Comparison of ENCODE assay signal across 28 cellular contexts in genomic region chr11:126918556-126918955, GRCh38.
DNase-seq lines count a peak whose midpoint lies in the region; TF ChIP-seq lines count a peak whose summit lies in the region.
"Had no signal": no experiment of that assay in that cellular context is flagged by ENCODE, and none has a peak within 500 bp of the region (broad histone marks: within the 10 kb centered on the region; RNA-seq: fewer than 3 reads in every experiment).

No MANE protein-coding gene starts in this region.

- no peaks in the 10 kb centered on the region for H3K9me3 ChIP-seq in mesodermal cell (ENCODE audit: control insufficient read depth, low read length)
- H3K9me3 ChIP-seq: body of pancreas, esophagus muscularis mucosa, tibial artery had no signal

- DNase-seq in Caki2 (ENCODE audit: low read depth) (peak; percentile 1), HFFc6 (peak; percentile 27), NCI-H345 (lab: John Stamatoyannopoulos, UW) (no peak), COLO668 (lab: John Stamatoyannopoulos, UW; ENCODE audit: unreplicated experiment) (no peak), NCI-H1694 treated with DMSO at 0.1 percent for 48 hours (lab: John Stamatoyannopoulos, UW) (no peak)
- DNase-seq in stimulated activated CD4-positive, alpha-beta T cell treated with anti-CD3 and anti-CD28 coated beads, Interleukin-2, amount 100 ng/mL, for 48 hours = no peak
- DNase-seq: activated B cell treated with CpG ODN at 0.5 μM for 24 hours; activated CD4-positive, alpha-beta T cell treated with anti-CD3 and anti-CD28 coated beads, Interleukin-2, amount 50 U/mL, for 48 hours; activated CD8-positive, alpha-beta memory T cell treated with anti-CD3 and anti-CD28 coated beads, Interleukin-2, amount 50 U/mL, for 48 hours; activated naive CD8-positive, alpha-beta T cell treated with anti-CD3 and anti-CD28 coated beads for 36 hours; body of pancreas; DMS79 treated with DMSO at 0.1 percent for 48 hours; effector memory CD4-positive, alpha-beta T cell; glutamatergic neuron; H7; naive thymus-derived CD4-positive, alpha-beta T cell; NCI-H1092; NCI-H1930; NK-92 treated with Interleukin-12 subunit alpha and Interleukin-12 subunit beta, amount 100 ng/mL, for 24 hours; retina; stimulated activated naive CD8-positive, alpha-beta T cell treated with anti-CD3 and anti-CD28 coated beads, Interleukin-15, amount 100 ng/mL, for 72 hours; tibial artery had no signal

- H3K4me3 ChIP-seq in mesodermal cell (ENCODE audit: extremely low read depth, insufficient read depth, low read length, poor library complexity, severe bottlenecking) = no peak overlapping the region
- H3K4me3 ChIP-seq: body of pancreas, esophagus muscularis mucosa, tibial artery had no signal

- H3K4me1 ChIP-seq in mesodermal cell (ENCODE audit: control insufficient read depth, insufficient read depth, low read length, poor library complexity, severe bottlenecking) = peaks cover 10% of the 10 kb centered on the region
- H3K4me1 ChIP-seq: body of pancreas, esophagus muscularis mucosa, tibial artery had no signal

- H3K4me1 Mint-ChIP-seq in HFFc6 (ENCODE audit: low read depth) = peaks cover 51% of the 10 kb centered on the region
- H3K4me1 Mint-ChIP-seq: activated B cell treated with CpG ODN at 0.5 μM for 24 hours; memory B cell; naive thymus-derived CD4-positive, alpha-beta T cell; stimulated activated naive CD8-positive, alpha-beta T cell treated with anti-CD3 and anti-CD28 coated beads, Interleukin-15, amount 100 ng/mL, for 72 hours had no signal

- peaks cover 31% of the 10 kb centered on the region for H3K36me3 Mint-ChIP-seq in HFFc6 (ENCODE audit: low read depth)
- H3K36me3 Mint-ChIP-seq: activated naive CD8-positive, alpha-beta T cell treated with anti-CD3 and anti-CD28 coated beads for 36 hours; memory B cell; naive thymus-derived CD4-positive, alpha-beta T cell had no signal

- no peak for TF ChIP-seq CTCF in HFFc6 (IDR thresholded peaks at IDR 0.05)

- peak overlapping the region; percentile 100 for H3K27ac Mint-ChIP-seq in HFFc6
- H3K27ac Mint-ChIP-seq: activated B cell treated with CpG ODN at 0.5 μM for 24 hours; activated naive CD8-positive, alpha-beta T cell treated with anti-CD3 and anti-CD28 coated beads for 36 hours; memory B cell; naive thymus-derived CD4-positive, alpha-beta T cell; stimulated activated naive CD8-positive, alpha-beta T cell treated with anti-CD3 and anti-CD28 coated beads, Interleukin-15, amount 100 ng/mL, for 72 hours; T-helper 2 cell treated with Interferon-gamma antibody and Interleukin-4, amounts not matched to agents 5 μg/mL and 100 μg/mL, for 36 hours had no signal

- peak overlapping the region; percentile 49 for H3K27ac ChIP-seq in angular gyrus (ENCODE audit: low read depth, low read length)
- peak overlapping the region; percentile 88 for H3K27ac ChIP-seq in mesodermal cell (ENCODE audit: low read depth, low read length, severe bottlenecking)
- H3K27ac ChIP-seq: body of pancreas, esophagus muscularis mucosa, RWPE1, tibial artery had no signal

- H3K9me3 Mint-ChIP-seq in HFFc6 = no peaks in the 10 kb centered on the region
- H3K9me3 Mint-ChIP-seq: activated B cell treated with CpG ODN at 0.5 μM for 24 hours; activated naive CD8-positive, alpha-beta T cell treated with anti-CD3 and anti-CD28 coated beads for 36 hours; memory B cell; naive thymus-derived CD4-positive, alpha-beta T cell; stimulated activated naive CD8-positive, alpha-beta T cell treated with anti-CD3 and anti-CD28 coated beads, Interleukin-15, amount 100 ng/mL, for 72 hours; T-helper 2 cell treated with Interferon-gamma antibody and Interleukin-4, amounts not matched to agents 5 μg/mL and 100 μg/mL, for 36 hours had no signal

- H3K4me3 Mint-ChIP-seq in HFFc6 = peak overlapping the region; percentile 82
- H3K4me3 Mint-ChIP-seq: activated B cell treated with CpG ODN at 0.5 μM for 24 hours; activated naive CD8-positive, alpha-beta T cell treated with anti-CD3 and anti-CD28 coated beads for 36 hours; memory B cell; naive thymus-derived CD4-positive, alpha-beta T cell; stimulated activated naive CD8-positive, alpha-beta T cell treated with anti-CD3 and anti-CD28 coated beads, Interleukin-15, amount 100 ng/mL, for 72 hours; T-helper 2 cell treated with Interferon-gamma antibody and Interleukin-4, amounts not matched to agents 5 μg/mL and 100 μg/mL, for 36 hours had no signal

- peaks cover 1% of the 10 kb centered on the region; the same call in 1 of the 2 replicates for H3K27me3 Mint-ChIP-seq in HFFc6 (ENCODE audit: insufficient read depth)
- H3K27me3 Mint-ChIP-seq: activated B cell treated with CpG ODN at 0.5 μM for 24 hours; activated naive CD8-positive, alpha-beta T cell treated with anti-CD3 and anti-CD28 coated beads for 36 hours; memory B cell; naive thymus-derived CD4-positive, alpha-beta T cell; stimulated activated naive CD8-positive, alpha-beta T cell treated with anti-CD3 and anti-CD28 coated beads, Interleukin-15, amount 100 ng/mL, for 72 hours had no signal

- H3K36me3 ChIP-seq in mesodermal cell (ENCODE audit: control insufficient read depth, insufficient read depth, low read length) = no peaks in the 10 kb centered on the region
- H3K36me3 ChIP-seq: esophagus muscularis mucosa, tibial artery had no signal

- in situ Hi-C loops in Caki2 (cut with HindIII; ENCODE audit: low pct_unique_long_range_greater_than_20kb, low sequenced_read_pairs) = no loop called here

- WGBS in mesodermal cell (ENCODE audit: insufficient coverage in 2 of 2), 2 experiments = no CpG with 5 or more reads among the region's 1 CpG

Comparison
In these comparisons a context has a peak if more than half of its experiments do, and no peak if none do; other contexts are left out.
1. DNase-seq: peak in Caki2 (single experiment) and HFFc6 (single experiment); none in NCI-H345 (single experiment), stimulated activated CD4-positive, alpha-beta T cell treated with anti-CD3 and anti-CD28 coated beads, Interleukin-2, amount 100 ng/mL, for 48 hours (0 of 2), COLO668 (single experiment) and NCI-H1694 treated with DMSO at 0.1 percent for 48 hours (single experiment).